In the genomic region with DNA sequence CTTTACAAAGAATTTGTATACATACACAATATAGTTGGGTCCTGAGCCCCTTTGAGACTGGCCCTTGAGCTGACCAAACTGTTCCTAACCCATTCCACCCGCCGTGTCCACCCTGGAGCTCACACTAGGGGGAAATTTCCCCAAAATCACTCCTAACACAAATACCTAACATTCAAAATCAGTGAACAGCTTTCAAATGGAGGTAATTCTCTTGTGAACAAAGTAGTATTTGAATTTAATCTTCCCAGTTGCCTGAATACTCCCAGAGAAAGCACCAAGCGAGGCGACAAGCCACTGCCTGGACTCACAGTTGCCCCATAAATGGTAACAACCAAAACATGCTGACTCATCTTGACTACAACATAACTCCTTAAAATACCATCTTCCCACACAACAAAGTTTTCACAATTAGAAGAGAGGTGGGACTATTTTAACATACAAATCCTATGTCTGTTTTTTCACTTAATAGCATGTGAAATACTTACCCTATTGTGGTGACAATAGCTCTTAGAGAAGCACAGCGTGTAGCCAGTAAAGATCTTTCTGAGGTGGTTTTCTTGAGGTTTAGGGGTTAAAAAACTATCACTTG, we compare ENCODE assay signal across 21 cellular contexts. TPM values are rescaled to one million over a fixed set of nuclear protein-coding genes. Genes with fewer than 3 reads are reported as not detected.
A peak's percentile ranks its signal among the peaks of the same experiment; 100 is the strongest.
DNase-seq lines count a peak whose midpoint lies in the region; ATAC-seq, FAIRE-seq and TF ChIP-seq lines count a peak whose summit lies in the region.
"Had no signal": no experiment of that assay in that cellular context is flagged by ENCODE, and none has a peak within 500 bp of the region (broad histone marks: within the 10 kb centered on the region; RNA-seq: fewer than 3 reads in every experiment).

No MANE protein-coding gene starts in this region.

- H2AK5ac ChIP-seq in IMR-90 (ENCODE audit: low read depth, low read length), result no peak overlapping the region

- H3K4me2 ChIP-seq in IMR-90 (ENCODE audit: low read depth, low read length), result no peak overlapping the region
- H3K4me2 ChIP-seq in mammary epithelial cell (ENCODE audit: insufficient read depth, low read depth, low read length), result peak overlapping the region; percentile 57

- TF ChIP-seq POLR2A in IMR-90 (IDR thresholded peaks at IDR 0.05; ENCODE audit: low read depth, low read length), result no peak

- TF ChIP-seq CTCF in D721Med (IDR thresholded peaks at IDR 0.05; ENCODE audit: insufficient read depth, missing control alignments) (no peak), IMR-90 (conservative IDR thresholded peaks at IDR 0.05; ENCODE audit: low read depth, low read length) (no peak), mammary epithelial cell (conservative IDR thresholded peaks at IDR 0.05 in 1 of 2, IDR thresholded peaks at IDR 0.05 in 1 of 2; ENCODE audit: extremely low read depth in 1 of 2, insufficient read depth in 1 of 2, low read depth in 1 of 2, low read length in 2 of 2) (no peak)

- peak overlapping the region; percentile 1; the same call in 1 of the 2 replicates for H4K5ac ChIP-seq in IMR-90 (ENCODE audit: low read depth, low read length)

- no peak overlapping the region for H2AK9ac ChIP-seq in IMR-90 (replicated peaks; ENCODE audit: low read depth, low read length, poor library complexity)

- dilution Hi-C loops in IMR-90 (cut with HindIII; ENCODE audit: low sequenced_read_pairs, unreplicated experiment) (no loop called here), mammary epithelial cell (cut with HindIII; ENCODE audit: low sequenced_read_pairs) (no loop called here)

- H2BK120ac ChIP-seq in IMR-90 (ENCODE audit: low read depth, low read length), result no peak overlapping the region

- intact Hi-C loops in IMR-90 (cut with micrococcal nuclease) (loop anchor here (10.0 kb wide), 1 partner anchor 296 kb away; no protein-coding TSS in a partner anchor), mammary epithelial cell (cut with micrococcal nuclease) (loop anchor here (5.0 to 10.0 kb wide), 2 partner anchors 34 to 286 kb away; a partner anchor contains a TSS)

- FAIRE-seq in D721Med (lab: Jason Lieb, UNC), result peak; percentile 32

- H3K79me1 ChIP-seq in IMR-90 (ENCODE audit: low read depth in 1 of 2, low read length in 2 of 2), result no peaks in the 10 kb centered on the region

- H3K9me1 ChIP-seq in IMR-90 (ENCODE audit: insufficient read depth, low read length), result no peaks in the 10 kb centered on the region

- no peaks in the 10 kb centered on the region for H4K20me1 ChIP-seq in IMR-90 (ENCODE audit: insufficient read depth, low read length)
- no peaks in the 10 kb centered on the region for H4K20me1 ChIP-seq in mammary epithelial cell (ENCODE audit: insufficient read depth, low read length)

- H3K4me1 ChIP-seq in IMR-90 (ENCODE audit: control insufficient read depth, insufficient read depth, low read length), result no peaks in the 10 kb centered on the region
- H3K4me1 ChIP-seq in mammary epithelial cell (ENCODE audit: insufficient read depth, low read length), result peaks cover 21% of the 10 kb centered on the region
- H3K4me1 ChIP-seq: left lung, right atrium auricular region, SJCRH30, transverse colon had no signal

- WGBS in IMR-90 (ENCODE audit: extremely low coverage in 2 of 2, insufficient read length in 1 of 2), 2 experiments, result no CpG with 5 or more reads among the region's 5 CpGs
- WGBS in mammary epithelial cell (ENCODE audit: low coverage, missing lambda C conversion rate), result 74% methylated on average over 5 of the region's 5 CpGs

- H3K23ac ChIP-seq in IMR-90 (ENCODE audit: low read depth, low read length), result no peak overlapping the region

- no peak overlapping the region for H3K56ac ChIP-seq in IMR-90 (ENCODE audit: extremely low read depth, insufficient read depth, low read length)

- in situ Hi-C loops in IMR-90 (cut with MboI; ENCODE audit: low sequenced_read_pairs) (no loop called here), mammary epithelial cell (cut with MboI; ENCODE audit: low sequenced_read_pairs in 2 of 2) (loop anchor here in 1 of 2 donors (10.0 kb wide), 1 partner anchor 206 kb away; no protein-coding TSS in a partner anchor)

- peak overlapping the region; percentile 33 for H3K18ac ChIP-seq in IMR-90 (ENCODE audit: low read depth, low read length)

- POLR2A ChIA-PET in IMR-90 (lab: Charles Lee; ENCODE audit: unreplicated experiment), result no interaction called here

- H3K14ac ChIP-seq in IMR-90 (replicated peaks; ENCODE audit: low read depth, low read length), result no peak overlapping the region

- no peaks in the 10 kb centered on the region for H3K79me2 ChIP-seq in mammary epithelial cell (ENCODE audit: insufficient read depth, low read length)

- peak overlapping the region; percentile 1; the same call in 1 of the 2 replicates for H3K27ac ChIP-seq in IMR-90 (ENCODE audit: insufficient read depth, low read length)
- H3K27ac ChIP-seq in mammary epithelial cell (ENCODE audit: insufficient read depth, low read depth, low read length), result peak overlapping the region; percentile 75
- H3K27ac ChIP-seq: coronary artery, left lung, right atrium auricular region, SJCRH30, transverse colon had no signal

- H2AFZ ChIP-seq in IMR-90 (replicated peaks; ENCODE audit: low read length, poor library complexity) (no peak overlapping the region), mammary epithelial cell (ENCODE audit: low read depth, low read length) (no peak overlapping the region)

- no TSS peak for BruUV-seq in IMR-90 (replicated peaks; lab: Mats Ljungman, UMichigan)
- BruUV-seq in mammary epithelial cell (replicated peaks; lab: Mats Ljungman, UMichigan), result no TSS peak

- H4K91ac ChIP-seq in IMR-90 (ENCODE audit: insufficient read depth, low read depth, low read length), result no peak overlapping the region

- no peaks in the 10 kb centered on the region for H3K27me3 ChIP-seq in IMR-90 (ENCODE audit: control insufficient read depth, insufficient read depth, low read length)
- no peaks in the 10 kb centered on the region for H3K27me3 ChIP-seq in mammary epithelial cell (ENCODE audit: insufficient read depth, low read length)
- H3K27me3 ChIP-seq: left lung, right atrium auricular region, SJCRH30, transverse colon had no signal

- H3K9ac ChIP-seq in IMR-90 (ENCODE audit: low read depth, low read length) (no peak overlapping the region), mammary epithelial cell (ENCODE audit: insufficient read depth, low read length) (no peak overlapping the region)

- no peak for DNase-seq in D721Med (ENCODE audit: insufficient read length, low spot score)
- peak; percentile 40 for DNase-seq in IMR-90
- DNase-seq in mammary epithelial cell, result peak; percentile 46
- DNase-seq in iris pigment epithelial cell (ENCODE audit: low read depth), result peak; percentile 51
- no peak for DNase-seq in SK-N-DZ (ENCODE audit: low spot score)
- DNase-seq in NOMO-1 treated with dmso at 0.1 percent for 144 hours (lab: John Stamatoyannopoulos, UW; ENCODE audit: unreplicated experiment), result no peak
- DNase-seq in T1000 (lab: John Stamatoyannopoulos, UW), result no peak
- DNase-seq: activated CD8-positive, alpha-beta T cell treated with anti-CD3 and anti-CD28 coated beads for 36 hours; Calu3; erythroblast; hypothalamus; left lung; naive thymus-derived CD8-positive, alpha-beta T cell; NCI-H1417; SJCRH30; stimulated activated CD4-positive, alpha-beta T cell treated with anti-CD3 and anti-CD28 coated beads, Interleukin-2, amount 100 ng/mL, for 48 hours; transverse colon had no signal

- H3K4me3 ChIP-seq in IMR-90 (ENCODE audit: insufficient read depth, low read depth, low read length), result no peak overlapping the region
- no peak overlapping the region for H3K4me3 ChIP-seq in mammary epithelial cell (replicated peaks in 1 of 3; ENCODE audit: insufficient read depth in 1 of 3, low read depth in 2 of 3, low read length in 3 of 3)
- H3K4me3 ChIP-seq: coronary artery, left lung, right atrium auricular region, SJCRH30, transverse colon had no signal

- peak overlapping the region; percentile 42 for H3K4ac ChIP-seq in IMR-90 (ENCODE audit: low read depth, low read length)

- CTCF ChIA-PET in IMR-90 (lab: Yijun Ruan, JAX) (interaction anchor here (0.6 to 0.7 kb wide), 2 partner anchors 212 to 273 kb away, joined by 3 to 7 read pairs; no protein-coding TSS in a partner anchor), mammary epithelial cell (lab: Charles Lee; ENCODE audit: low non-redundant PET) (no interaction called here)

- no peak overlapping the region for H2BK20ac ChIP-seq in IMR-90 (ENCODE audit: low read depth, low read length)

- H3K9me3 ChIP-seq in IMR-90 (ENCODE audit: control insufficient read depth, insufficient read depth, low read length) (no peaks in the 10 kb centered on the region), mammary epithelial cell (replicated peaks; ENCODE audit: insufficient read depth, low read length) (no peaks in the 10 kb centered on the region)
- H3K9me3 ChIP-seq: left lung, right atrium auricular region, SJCRH30, transverse colon had no signal

- peak overlapping the region in 1 of 2 experiments; percentile 17; a peak in 2 of 4 replicates for H4K8ac ChIP-seq in IMR-90 (ENCODE audit: low read depth in 2 of 2, low read length in 2 of 2)

- H3K36me3 ChIP-seq in IMR-90 (ENCODE audit: control insufficient read depth, insufficient read depth, low read length), result no peaks in the 10 kb centered on the region
- H3K36me3 ChIP-seq in mammary epithelial cell (ENCODE audit: insufficient read depth, low read length), result no peaks in the 10 kb centered on the region
- H3K36me3 ChIP-seq: left lung, right atrium auricular region, SJCRH30, transverse colon had no signal

- no peak overlapping the region; the same call in 2 of the 3 replicates for H2BK15ac ChIP-seq in IMR-90 (ENCODE audit: low read depth, low read length)

- no peak overlapping the region for H2BK5ac ChIP-seq in IMR-90 (ENCODE audit: low read depth, low read length, poor library complexity, severe bottlenecking)

- ATAC-seq in IMR-90 (ENCODE audit: low read depth), result peak; percentile 53
- ATAC-seq in HG02623 (IDR thresholded peaks at IDR 0.05; ENCODE audit: unreplicated experiment), result no peak
- ATAC-seq: activated CD8-positive, alpha-beta T cell treated with anti-CD3 and anti-CD28 coated beads for 36 hours; activated T-helper 17 cell treated with anti-CD3 and anti-CD28 coated beads, Interleukin-2, amount 50 U/mL, for 72 hours; naive thymus-derived CD8-positive, alpha-beta T cell had no signal

- TF ChIP-seq RAD21 in IMR-90 (IDR thresholded peaks at IDR 0.05; ENCODE audit: low read length), result no peak

RNA-seq across cellular contexts. Expression of a gene that starts 31.7 kb away (rescaled TPM):
- 89.4 and 114 TPM in 2 replicates for total RNA-seq in IMR-90 (2012; rRNA removed)
- 10.0 and 13.5 TPM in 2 replicates for polyA plus RNA-seq in IMR-90 (2012; rRNA removed)
- polyA plus RNA-seq in IMR-90 (2012; cell fraction: cytosol; rRNA removed), result 2.9 and 4.6 TPM in 2 replicates
- 0.83 and 8.5 TPM in 2 replicates for polyA plus RNA-seq in IMR-90 (2012; cell fraction: nucleus; rRNA removed; ENCODE audit: low replicate concordance)
- total RNA-seq in mammary epithelial cell, result 100 to 1,000 TPM in 1 of 2 donors, 10 to 100 TPM in 1; 48.8 to 126 TPM
- 27.6 TPM for polyA plus RNA-seq in mammary epithelial cell
- 43.2 TPM for polyA minus RNA-seq in mammary epithelial cell
- polyA plus RNA-seq in SK-N-DZ (2014; cell fraction: cytosol; rRNA removed), result 75.7 and 79.5 TPM in 2 replicates
- polyA plus RNA-seq in SK-N-DZ (2014; cell fraction: nucleus; rRNA removed), result 23.1 and 23.6 TPM in 2 replicates

RNA-seq across cellular contexts. Expression of a gene that starts 34.2 kb away (rescaled TPM):
- total RNA-seq in IMR-90 (2012; rRNA removed) (59.0 and 67.8 TPM in 2 replicates), mammary epithelial cell (10 to 100 TPM; 53.2 to 55.0 TPM)
- polyA plus RNA-seq in IMR-90 (2012; rRNA removed) (24.0 and 33.1 TPM in 2 replicates), mammary epithelial cell (34.8 TPM)
- polyA plus RNA-seq in IMR-90 (2012; cell fraction: cytosol; rRNA removed), result 10.0 and 13.1 TPM in 2 replicates
- polyA plus RNA-seq in IMR-90 (2012; cell fraction: nucleus; rRNA removed; ENCODE audit: low replicate concordance), result 5.0 and 33.9 TPM in 2 replicates
- 65.0 TPM for polyA minus RNA-seq in mammary epithelial cell
- polyA plus RNA-seq in SK-N-DZ (2014; cell fraction: cytosol; rRNA removed), result 15.5 and 24.3 TPM in 2 replicates
- polyA plus RNA-seq in SK-N-DZ (2014; cell fraction: nucleus; rRNA removed), result 10.1 and 13.1 TPM in 2 replicates

Comparison
In these comparisons a context has a peak if more than half of its experiments do, and no peak if none do; other contexts are left out.
1. DNase-seq: peak in IMR-90 (single experiment), mammary epithelial cell (single experiment) and iris pigment epithelial cell (single experiment); none in D721Med (single experiment), SK-N-DZ (single experiment), NOMO-1 treated with dmso at 0.1 percent for 144 hours (single experiment) and T1000 (single experiment).